ENCODE assay signal across 9 cellular contexts in the genomic region with DNA sequence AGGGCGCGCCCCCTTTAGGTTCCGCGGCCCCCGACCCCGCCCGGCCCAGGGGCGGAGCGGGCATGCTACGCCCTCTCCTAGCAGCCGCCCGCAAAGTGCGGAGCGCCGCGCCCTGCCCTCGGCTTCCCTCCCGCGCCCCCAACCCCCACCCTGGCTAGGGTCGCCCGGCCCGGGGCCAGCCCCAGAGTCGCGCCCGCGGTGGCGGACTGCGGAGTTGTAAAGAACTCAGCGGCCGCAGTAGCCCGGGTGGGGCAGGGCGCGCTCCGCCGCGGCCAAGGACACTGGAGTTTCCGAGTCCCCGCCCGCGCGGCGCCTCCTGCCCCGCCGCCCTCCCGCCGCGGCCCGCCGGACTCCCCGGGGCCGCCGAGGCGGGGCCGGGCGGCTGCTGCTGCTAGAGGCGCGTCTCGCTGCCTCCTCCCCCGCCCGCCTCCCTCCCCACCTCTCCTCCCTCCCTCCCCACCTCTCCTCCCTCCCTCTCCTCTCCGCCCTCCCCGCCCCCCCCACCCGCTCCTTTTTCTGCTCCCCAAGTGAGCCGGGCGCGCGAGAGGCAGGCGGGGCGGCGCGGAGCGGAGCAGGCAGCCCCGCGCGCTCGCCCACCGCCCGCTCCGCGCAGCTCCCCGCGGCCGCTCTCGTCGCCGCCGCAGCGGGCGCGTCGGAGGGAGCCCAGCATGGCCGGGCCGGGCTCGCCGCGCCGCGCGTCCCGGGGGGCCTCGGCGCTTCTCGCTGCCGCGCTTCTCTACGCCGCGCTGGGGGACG. TPM values are rescaled to one million over a fixed set of nuclear protein-coding genes. Genes with fewer than 3 reads are reported as not detected.
DNase-seq lines count a peak whose midpoint lies in the region; ATAC-seq and TF ChIP-seq lines count a peak whose summit lies in the region.
"Had no signal": no experiment of that assay in that cellular context is flagged by ENCODE, and none has a peak within 500 bp of the region (broad histone marks: within the 10 kb centered on the region; RNA-seq: fewer than 3 reads in every experiment).

A gene (plus strand): TSS at position 507 of the 756 bp plus-strand sequence.

- peak; percentile 70 for ATAC-seq in HCT116
- ATAC-seq in HG02678 (IDR thresholded peaks at IDR 0.05; ENCODE audit: unreplicated experiment) = no peak

- CTCF ChIA-PET in HCT116 (lab: Charles Lee) = no interaction called here
- CTCF ChIA-PET in CD8-positive, alpha-beta memory T cell (lab: Charles Lee) = no interaction called here

- H3K4me1 Mint-ChIP-seq in CD8-positive, alpha-beta memory T cell = peaks cover 6 to 11% (median 9%) of the 10 kb centered on the region in 3 donors
- H3K4me1 Mint-ChIP-seq: central memory CD8-positive, alpha-beta T cell had no signal

- peak within 1 kb of the TSS; percentile 29 for H3K4me3 ChIP-seq in ACC112 (ENCODE audit: low read depth, low read length)
- H3K4me3 ChIP-seq in HCT116 (replicated peaks in 1 of 2; ENCODE audit: low read depth in 1 of 2, low read length in 2 of 2) = no peak within 1 kb of the TSS
- H3K4me3 ChIP-seq in iPS-11a (ENCODE audit: low read depth, low read length) = peak within 1 kb of the TSS; percentile 62
- H3K4me3 ChIP-seq in smooth muscle cell = peak within 1 kb of the TSS; percentile 57
- no peak within 1 kb of the TSS for H3K4me3 ChIP-seq in CD8-positive, alpha-beta memory T cell (ENCODE audit: low read length)

- H3K9ac ChIP-seq in HCT116 (ENCODE audit: low read length) (no peak within 1 kb of the TSS), smooth muscle cell (ENCODE audit: low read depth) (no peak within 1 kb of the TSS)

- H3K36me3 ChIP-seq in ACC112 (ENCODE audit: insufficient read depth, low read length) (no peaks in the 10 kb centered on the region), HCT116 (ENCODE audit: control insufficient read depth in 1 of 2, insufficient read depth in 2 of 2, low read length in 2 of 2) (no peaks in the 10 kb centered on the region), smooth muscle cell (ENCODE audit: low read depth) (no peaks in the 10 kb centered on the region)
- no peaks in the 10 kb centered on the region for H3K36me3 ChIP-seq in CD8-positive, alpha-beta memory T cell (ENCODE audit: insufficient read depth, low read length)

- H3K27me3 Mint-ChIP-seq in CD8-positive, alpha-beta memory T cell = peaks cover 29 to 50% of the 10 kb centered on the region in 2 donors

- peaks cover 64% of the 10 kb centered on the region for H3K27me3 ChIP-seq in ACC112 (ENCODE audit: insufficient read depth, low read length)
- peaks cover 26% of the 10 kb centered on the region for H3K27me3 ChIP-seq in HCT116 (ENCODE audit: insufficient read depth, low read length)
- H3K27me3 ChIP-seq in smooth muscle cell (ENCODE audit: low read depth) = peaks cover 97% of the 10 kb centered on the region
- H3K27me3 ChIP-seq in CD8-positive, alpha-beta memory T cell (ENCODE audit: insufficient read depth, low read length, poor library complexity, severe bottlenecking) = no peaks in the 10 kb centered on the region

- no peaks in the 10 kb centered on the region for H3K79me2 ChIP-seq in ACC112 (ENCODE audit: control insufficient read depth, insufficient read depth, low read length, unreplicated experiment)
- H3K79me2 ChIP-seq in HCT116 (ENCODE audit: insufficient read depth, low read length) = no peaks in the 10 kb centered on the region
- H3K79me2 ChIP-seq in smooth muscle cell (ENCODE audit: low read depth) = no peaks in the 10 kb centered on the region

- BruUV-seq in HCT116 (replicated peaks; lab: Mats Ljungman, UMichigan) = no TSS peak

- H3K27ac Mint-ChIP-seq in CD8-positive, alpha-beta memory T cell = no peak within 1 kb of the TSS

- RAD21 ChIA-PET in HCT116 (lab: Charles Lee; ENCODE audit: low non-redundant PET in 1 of 2, low total read pairs in 2 of 2, uncharacterized antibody in 2 of 2, unreplicated experiment in 2 of 2) = no interaction called here

- no peaks in the 10 kb centered on the region for H3K9me3 ChIP-seq in HCT116 (ENCODE audit: control insufficient read depth in 1 of 2, insufficient read depth in 1 of 2, low read depth in 1 of 2, low read length in 2 of 2)
- H3K9me3 ChIP-seq in smooth muscle cell (replicated peaks; ENCODE audit: low read depth) = no peaks in the 10 kb centered on the region
- no peaks in the 10 kb centered on the region for H3K9me3 ChIP-seq in CD8-positive, alpha-beta memory T cell (ENCODE audit: low read length)

- WGBS in smooth muscle cell (ENCODE audit: low lambda C conversion rate) = under 1% methylated on average over 42 of the region's 109 CpGs

- H3K36me3 Mint-ChIP-seq in CD8-positive, alpha-beta memory T cell = peaks cover 0 to 2% (median 0%) of the 10 kb centered on the region in 3 donors

- no peaks in the 10 kb centered on the region for H3K9me2 ChIP-seq in HCT116 (ENCODE audit: insufficient read depth)

- H4K20me1 ChIP-seq in HCT116 (ENCODE audit: insufficient read depth) (no peaks in the 10 kb centered on the region), smooth muscle cell (ENCODE audit: low read depth) (no peaks in the 10 kb centered on the region)

- H3K4me1 ChIP-seq in ACC112 (ENCODE audit: control insufficient read depth, insufficient read depth, low read length, unreplicated experiment) = no peaks in the 10 kb centered on the region
- no peaks in the 10 kb centered on the region for H3K4me1 ChIP-seq in HCT116 (ENCODE audit: control insufficient read depth in 1 of 2, insufficient read depth in 2 of 2, low read length in 2 of 2)
- peaks cover 10% of the 10 kb centered on the region for H3K4me1 ChIP-seq in smooth muscle cell (ENCODE audit: low read depth)
- H3K4me1 ChIP-seq in CD8-positive, alpha-beta memory T cell (ENCODE audit: insufficient read depth, low read length) = no peaks in the 10 kb centered on the region

- H3K27ac ChIP-seq in ACC112 (ENCODE audit: low read depth, low read length) (no peak within 1 kb of the TSS), HCT116 (ENCODE audit: low read depth, low read length) (no peak within 1 kb of the TSS), angular gyrus (ENCODE audit: low read depth, low read length) (peak within 1 kb of the TSS; percentile 53), smooth muscle cell (ENCODE audit: low read depth) (no peak within 1 kb of the TSS)
- no peak within 1 kb of the TSS for H3K27ac ChIP-seq in CD8-positive, alpha-beta memory T cell (ENCODE audit: low read depth, low read length)

- H3F3A ChIP-seq in smooth muscle cell (ENCODE audit: low read depth) = no peaks in the 10 kb centered on the region

- no peak for DNase-seq in HCT116 (ENCODE audit: low read depth, low spot score)
- DNase-seq in smooth muscle cell (lab: John Stamatoyannopoulos, UW; ENCODE audit: unreplicated experiment) = no peak
- DNase-seq in HPDE6-E6E7 (ENCODE audit: extremely low spot score) = no peak
- no peak for DNase-seq in CD8-positive, alpha-beta memory T cell

- TF ChIP-seq CTCF in HCT116 (IDR thresholded peaks at IDR 0.05 in 2 of 3, conservative IDR thresholded peaks at IDR 0.05 in 1 of 3; ENCODE audit: borderline replicate concordance in 1 of 3, insufficient read depth in 1 of 3, low read depth in 2 of 3, low read length in 2 of 3) = no peak
- no peak for TF ChIP-seq CTCF in smooth muscle cell (IDR thresholded peaks at IDR 0.05; ENCODE audit: borderline replicate concordance, insufficient read depth, poor library complexity, severe bottlenecking)

- no peaks in the 10 kb centered on the region for H3K9me3 Mint-ChIP-seq in CD8-positive, alpha-beta memory T cell
- H3K9me3 Mint-ChIP-seq: central memory CD8-positive, alpha-beta T cell had no signal

- H3K4me3 Mint-ChIP-seq in CD8-positive, alpha-beta memory T cell = no peak within 1 kb of the TSS
- H3K4me3 Mint-ChIP-seq: central memory CD8-positive, alpha-beta T cell had no signal

- intact Hi-C loops in HCT116 (cut with micrococcal nuclease) = no loop called here

- TF ChIP-seq POLR2A in HCT116 (IDR thresholded peaks at IDR 0.05; ENCODE audit: borderline replicate concordance, extremely low read depth, insufficient read depth, insufficient read length) = no peak

- POLR2A ChIA-PET in HCT116 (lab: Charles Lee) = no interaction called here
- POLR2A ChIA-PET in CD8-positive, alpha-beta memory T cell (lab: Charles Lee) = no interaction called here

- no peak for TF ChIP-seq RAD21 in HCT116 (IDR thresholded peaks at IDR 0.05; ENCODE audit: low read depth)

- H3K4me2 ChIP-seq in HCT116 (ENCODE audit: low read length) = no peak within 1 kb of the TSS
- peak within 1 kb of the TSS; percentile 93 for H3K4me2 ChIP-seq in smooth muscle cell

- H2AFZ ChIP-seq in ACC112 (ENCODE audit: low read length, unreplicated experiment) (no peak within 1 kb of the TSS), HCT116 (ENCODE audit: low read depth, low read length, poor library complexity, severe bottlenecking) (no peak within 1 kb of the TSS), smooth muscle cell (ENCODE audit: low read depth) (peak within 1 kb of the TSS; percentile 43)

TF ChIP-seq in HCT116, 20 proteins besides CTCF, POLR2A, EP300 and RAD21 (continues in another document):
- TF ChIP-seq EZH2phosphoT487 (IDR thresholded peaks at IDR 0.05; ENCODE audit: borderline replicate concordance) (no peak), YY1 (IDR thresholded peaks at IDR 0.05; ENCODE audit: extremely low read depth, insufficient replicate concordance, low read depth, low read length) (no peak), TCF7L2 (IDR thresholded peaks at IDR 0.05; ENCODE audit: borderline replicate concordance, extremely low read depth, insufficient read depth, insufficient read length) (no peak), EZH2 (IDR thresholded peaks at IDR 0.05) (no peak)
- TF ChIP-seq, protein P1, sequence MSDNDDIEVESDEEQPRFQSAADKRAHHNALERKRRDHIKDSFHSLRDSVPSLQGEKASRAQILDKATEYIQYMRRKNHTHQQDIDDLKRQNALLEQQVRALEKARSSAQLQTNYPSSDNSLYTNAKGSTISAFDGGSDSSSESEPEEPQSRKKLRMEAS (IDR thresholded peaks at IDR 0.05) = no peak

RNA-seq across cellular contexts. Expression of the gene that starts here (rescaled TPM):
- 0.20 TPM for total RNA-seq in HCT116 (2021; ENCODE audit: unreplicated experiment)
- not detected in 2 replicates for polyA plus RNA-seq in HCT116 (2012)
- total RNA-seq in smooth muscle cell = 0.09 and 0.90 TPM in 2 replicates
- 0.05 and 0.15 TPM in 2 replicates for polyA plus RNA-seq in smooth muscle cell
- not detected for total RNA-seq in CD8-positive, alpha-beta memory T cell
- not detected for polyA plus RNA-seq in CD8-positive, alpha-beta memory T cell

Comparison
In these comparisons a context has a peak if more than half of its experiments do, and no peak if none do; other contexts are left out.
1. Peak in ATAC-seq in HCT116; RNA of the gene not detected or under 1 TPM.
2. H3K4me3 ChIP-seq: peak in ACC112 (single experiment), iPS-11a (single experiment) and smooth muscle cell (single experiment); none in HCT116 (0 of 2) and CD8-positive, alpha-beta memory T cell (single experiment).